ENCODE assay signal across 1 cellular context in the genomic region with DNA sequence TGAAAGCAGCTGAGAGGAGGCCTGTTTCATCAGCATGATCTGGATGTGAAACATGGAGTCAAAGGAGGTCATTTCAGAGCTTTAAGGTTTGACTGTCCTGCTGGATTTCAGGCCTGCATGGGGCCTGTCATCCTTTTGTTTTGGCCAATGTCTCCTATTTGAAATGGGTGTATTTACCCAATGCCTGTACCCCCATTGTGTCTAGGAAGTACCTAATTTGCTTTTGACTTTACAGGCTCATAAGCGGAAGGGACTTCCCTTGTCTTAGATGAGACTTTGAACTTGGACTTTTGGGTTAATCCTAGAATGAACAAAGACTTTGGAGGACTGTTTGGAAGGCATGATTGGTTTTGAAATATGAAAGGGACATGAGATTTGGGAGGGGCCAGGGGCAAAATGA.
TF ChIP-seq lines count a peak whose summit lies in the region.

No MANE protein-coding gene starts in this region.

TF ChIP-seq in HepG2, 621 proteins besides CTCF, POLR2A, EP300 and RAD21 (continued from another document):
- TF ChIP-seq, protein P1, sequence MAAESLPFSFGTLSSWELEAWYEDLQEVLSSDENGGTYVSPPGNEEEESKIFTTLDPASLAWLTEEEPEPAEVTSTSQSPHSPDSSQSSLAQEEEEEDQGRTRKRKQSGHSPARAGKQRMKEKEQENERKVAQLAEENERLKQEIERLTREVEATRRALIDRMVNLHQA (CRISPR knock-in tag; IDR thresholded peaks at IDR 0.05) = no peak
- peak; percentile 58 for TF ChIP-seq SOX13 (IDR thresholded peaks at IDR 0.05)
- peak in 1 of 2 experiments; percentile 76; a peak in 2 of 4 replicates for TF ChIP-seq SOX13 (CRISPR knock-in tag; conservative IDR thresholded peaks at IDR 0.05 in 1 of 2, IDR thresholded peaks at IDR 0.05 in 1 of 2)
- TF ChIP-seq ZNF644 (CRISPR knock-in tag; IDR thresholded peaks at IDR 0.05; ENCODE audit: low read depth) = 0 out of 2 replicates have a peak, but pooled peaks have one; percentile 10
